ENCODE assay signal across 24 cellular contexts in the genomic region with DNA sequence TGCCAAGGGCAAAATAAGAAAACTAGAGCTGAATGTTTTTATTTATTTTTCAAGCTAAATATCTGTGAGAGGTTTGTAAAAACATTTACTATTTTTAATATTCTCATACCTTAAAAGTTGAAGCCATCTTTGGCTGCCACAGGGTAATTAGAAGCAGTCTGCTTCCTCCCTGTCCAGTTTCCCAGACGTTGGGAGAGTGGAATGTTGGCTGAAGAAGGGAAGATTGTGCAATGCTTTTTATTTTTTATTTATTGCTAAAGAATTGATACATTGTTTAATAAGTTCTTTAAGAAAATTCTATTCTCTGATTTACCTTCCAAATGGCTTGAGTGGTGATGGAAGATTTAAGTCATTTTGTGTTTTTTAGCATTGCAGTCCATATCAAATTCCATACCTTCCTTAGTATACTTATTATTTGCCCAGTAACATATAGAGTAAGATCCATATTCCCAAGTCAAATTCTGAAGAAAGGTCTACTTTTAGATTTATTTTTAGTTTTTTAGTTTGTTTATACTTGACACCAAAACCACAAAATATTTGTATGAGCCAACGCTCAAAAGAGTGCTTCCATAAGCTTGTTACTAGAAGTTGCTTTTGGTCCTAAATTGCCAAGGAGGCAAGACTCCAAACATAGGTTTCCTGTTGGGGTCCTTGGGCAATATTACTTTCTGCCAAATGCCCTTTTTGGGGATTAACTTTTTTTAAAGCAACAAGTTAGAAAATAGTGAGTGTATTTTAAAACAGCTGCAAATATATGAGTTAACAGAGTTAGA.
DNase-seq lines count a peak whose midpoint lies in the region; ATAC-seq and TF ChIP-seq lines count a peak whose summit lies in the region.
"Had no signal": no experiment of that assay in that cellular context is flagged by ENCODE, and none has a peak within 500 bp of the region (broad histone marks: within the 10 kb centered on the region; RNA-seq: fewer than 3 reads in every experiment).

No MANE protein-coding gene starts in this region.

- no peak overlapping the region for H4K8ac ChIP-seq in mesenchymal stem cell (ENCODE audit: low read length)

- no peak overlapping the region for H3K23ac ChIP-seq in mesenchymal stem cell (ENCODE audit: low read length in 2 of 2)

- H2AFZ ChIP-seq in mesenchymal stem cell (ENCODE audit: low read depth, low read length), result no peak overlapping the region
- H2AFZ ChIP-seq: PC-9 had no signal

- no peak overlapping the region for H3K18ac ChIP-seq in mesenchymal stem cell (ENCODE audit: low read depth in 1 of 2, low read length in 2 of 2)

- H3K9me3 ChIP-seq in mesenchymal stem cell (ENCODE audit: control insufficient read depth, low read length) (peaks cover 3% of the 10 kb centered on the region), SJCRH30 (replicated peaks) (no peaks in the 10 kb centered on the region)
- H3K9me3 ChIP-seq: transverse colon had no signal

- H3K9ac ChIP-seq in mesenchymal stem cell (ENCODE audit: low read length), result peak overlapping the region; percentile 42

- H2BK5ac ChIP-seq in mesenchymal stem cell (ENCODE audit: low read depth, low read length, poor library complexity, severe bottlenecking), result no peak overlapping the region

- DNase-seq in AG08395 (ENCODE audit: low spot score) (peak; percentile 47), HFFc6 (peak; percentile 39), cardiac fibroblast (ENCODE audit: low read depth in 2 of 2) (peak; percentile 71 to 74), mesenchymal stem cell (peak; percentile 55), NCI-H146 treated with DMSO at 0.1 percent for 48 hours (lab: John Stamatoyannopoulos, UW; ENCODE audit: unreplicated experiment) (no peak), SJCRH30 (no peak)
- DNase-seq: activated CD4-positive, alpha-beta T cell treated with anti-CD3 and anti-CD28 coated beads for 4 hours; activated CD8-positive, alpha-beta memory T cell treated with anti-CD3 and anti-CD28 coated beads, Interleukin-2, amount 10 ng/mL, durations not matched to agents 7 days and 5 days; caudate nucleus; DND-41; effector CD4-positive, alpha-beta T cell; foreskin keratinocyte; Kasumi-1; midbrain; NCI-H1417 treated with DMSO at 0.1 percent for 48 hours; NCI-H774; PC-9; stimulated activated naive CD4-positive, alpha-beta T cell; transverse colon had no signal

- 17% methylated on average over 1 of the region's 2 CpGs for WGBS in mesenchymal stem cell

- H3K9me3 Mint-ChIP-seq in HFFc6, result peaks cover 8% of the 10 kb centered on the region
- H3K9me3 Mint-ChIP-seq: activated T-helper 17 cell treated with anti-CD3 and anti-CD28 coated beads, Interleukin-2, amount 50 U/mL, for 72 hours; neural crest cell had no signal

- no peak overlapping the region for H2BK120ac ChIP-seq in mesenchymal stem cell (ENCODE audit: low read depth, low read length)

- H3K4me1 ChIP-seq in mesenchymal stem cell (ENCODE audit: control insufficient read depth, insufficient read depth, low read depth, low read length), result peaks cover 4% of the 10 kb centered on the region
- H3K4me1 ChIP-seq in SJCRH30, result peaks cover 16% of the 10 kb centered on the region; the same call in 1 of the 2 replicates
- H3K4me1 ChIP-seq: transverse colon had no signal

- TF ChIP-seq CTCF in HFFc6 (IDR thresholded peaks at IDR 0.05) (no peak), cardiac fibroblast (IDR thresholded peaks at IDR 0.05; ENCODE audit: low read depth, low read length) (no peak)

- ATAC-seq in HG02763 (IDR thresholded peaks at IDR 0.05; ENCODE audit: unreplicated experiment) (no peak), HG03457 (IDR thresholded peaks at IDR 0.05; ENCODE audit: unreplicated experiment) (no peak)
- ATAC-seq: activated CD8-positive, alpha-beta memory T cell treated with anti-CD3 and anti-CD28 coated beads, Interleukin-2, amount 10 ng/mL, durations not matched to agents 7 days and 5 days; activated T-helper 17 cell treated with anti-CD3 and anti-CD28 coated beads, Interleukin-2, amount 50 U/mL, for 72 hours; foreskin keratinocyte; HCT116 had no signal

- 0 out of 2 replicates have a peak overlapping the region, but pooled peaks have one; percentile 2 for H3K4me3 Mint-ChIP-seq in HFFc6
- H3K4me3 Mint-ChIP-seq: activated CD8-positive, alpha-beta memory T cell treated with anti-CD3 and anti-CD28 coated beads, Interleukin-2, amount 10 ng/mL, durations not matched to agents 7 days and 5 days; activated T-helper 17 cell treated with anti-CD3 and anti-CD28 coated beads, Interleukin-2, amount 50 U/mL, for 72 hours; neural crest cell had no signal

- peak overlapping the region; percentile 56 for H3K27ac Mint-ChIP-seq in HFFc6
- H3K27ac Mint-ChIP-seq: activated CD8-positive, alpha-beta memory T cell treated with anti-CD3 and anti-CD28 coated beads, Interleukin-2, amount 10 ng/mL, durations not matched to agents 7 days and 5 days; activated T-helper 17 cell treated with anti-CD3 and anti-CD28 coated beads, Interleukin-2, amount 50 U/mL, for 72 hours had no signal

- no peak overlapping the region for H2BK15ac ChIP-seq in mesenchymal stem cell (ENCODE audit: low read depth, poor library complexity, severe bottlenecking)

- H3K4me3 ChIP-seq in cardiac fibroblast (replicated peaks in 1 of 2; ENCODE audit: low read depth in 2 of 2, low read length in 2 of 2) (no peak overlapping the region), mesenchymal stem cell (ENCODE audit: insufficient read depth in 1 of 2, low read depth in 1 of 2, low read length in 2 of 2) (peak overlapping the region in 1 of 2 experiments; percentile 29), SJCRH30 (no peak overlapping the region)
- H3K4me3 ChIP-seq: PC-9, transverse colon had no signal

- H3K27ac ChIP-seq in mesenchymal stem cell (ENCODE audit: low read length, poor library complexity, severe bottlenecking), result no peak overlapping the region
- no peak overlapping the region for H3K27ac ChIP-seq in SJCRH30
- H3K27ac ChIP-seq: foreskin keratinocyte, PC-9, transverse colon had no signal

- no peak overlapping the region for H3K14ac ChIP-seq in mesenchymal stem cell (ENCODE audit: low read length in 2 of 2)

- peaks cover 21% of the 10 kb centered on the region for H3K36me3 Mint-ChIP-seq in HFFc6 (ENCODE audit: low read depth)

- no peak overlapping the region for H3K4ac ChIP-seq in mesenchymal stem cell (ENCODE audit: low read depth in 1 of 2, low read length in 2 of 2)

- H4K91ac ChIP-seq in mesenchymal stem cell (ENCODE audit: low read length), result no peak overlapping the region

- H3K27me3 ChIP-seq in mesenchymal stem cell (ENCODE audit: control insufficient read depth in 1 of 2, insufficient read depth in 1 of 2, low read length in 2 of 2) (no peaks in the 10 kb centered on the region), SJCRH30 (no peaks in the 10 kb centered on the region)
- H3K27me3 ChIP-seq: foreskin keratinocyte, transverse colon had no signal

- H3K4me2 ChIP-seq in mesenchymal stem cell (ENCODE audit: low read length, poor library complexity, severe bottlenecking), result no peak overlapping the region
- H3K4me2 ChIP-seq: PC-9 had no signal

- peaks cover 2% of the 10 kb centered on the region for H3K27me3 Mint-ChIP-seq in HFFc6 (ENCODE audit: insufficient read depth)
- H3K27me3 Mint-ChIP-seq: activated CD8-positive, alpha-beta memory T cell treated with anti-CD3 and anti-CD28 coated beads, Interleukin-2, amount 10 ng/mL, durations not matched to agents 7 days and 5 days; activated T-helper 17 cell treated with anti-CD3 and anti-CD28 coated beads, Interleukin-2, amount 50 U/mL, for 72 hours had no signal

- H3K4me1 Mint-ChIP-seq in HFFc6 (ENCODE audit: low read depth), result peaks cover 85% of the 10 kb centered on the region

- H3K79me1 ChIP-seq in mesenchymal stem cell (replicated peaks; ENCODE audit: low read length, poor library complexity, severe bottlenecking), result no peaks in the 10 kb centered on the region

- H3K36me3 ChIP-seq in mesenchymal stem cell (ENCODE audit: control insufficient read depth in 1 of 2, insufficient read depth in 2 of 2, low read depth in 1 of 2, low read length in 2 of 2) (no peaks in the 10 kb centered on the region), SJCRH30 (no peaks in the 10 kb centered on the region)
- H3K36me3 ChIP-seq: transverse colon had no signal

- no peak overlapping the region for H2AK5ac ChIP-seq in mesenchymal stem cell (ENCODE audit: low read length, severe bottlenecking)

- H2BK12ac ChIP-seq in mesenchymal stem cell (ENCODE audit: low read length in 2 of 2), result no peak overlapping the region

Comparison
In these comparisons a context has a peak if more than half of its experiments do, and no peak if none do; other contexts are left out.
1. DNase-seq: peak in AG08395 (single experiment), HFFc6 (single experiment), cardiac fibroblast (2 of 2) and mesenchymal stem cell (single experiment); none in NCI-H146 treated with DMSO at 0.1 percent for 48 hours (single experiment) and SJCRH30 (0 of 2).